In genomic region chr4:58553679-58554078, GRCh38 we compare ENCODE assay signal across 31 cellular contexts.
"Had no signal": no experiment of that assay in that cellular context is flagged by ENCODE, and none has a peak within 500 bp of the region (broad histone marks: within the 10 kb centered on the region; RNA-seq: fewer than 3 reads in every experiment).

No MANE protein-coding gene starts in this region.

- H3K36me3 Mint-ChIP-seq: activated CD8-positive, alpha-beta memory T cell treated with anti-CD3 and anti-CD28 coated beads, Interleukin-2, amount 10 ng/mL, durations not matched to agents 7 days and 5 days; activated naive CD4-positive, alpha-beta T cell treated with anti-CD3 and anti-CD28 coated beads, Interleukin-2, amount 50 U/mL, for 24 hours; brain; WTC11 had no signal

- DNase-seq: activated CD4-positive, alpha-beta T cell treated with anti-CD3 and anti-CD28 coated beads for 48 hours; activated CD4-positive, alpha-beta T cell treated with anti-CD3 and anti-CD28 coated beads, Interleukin-2, amount 50 U/mL, for 48 hours; activated CD4-positive, CD25-positive, alpha-beta regulatory T cell treated with anti-CD3 and anti-CD28 coated beads, Interleukin-2, amount 50 U/mL, for 72 hours; activated CD8-positive, alpha-beta memory T cell treated with anti-CD3 and anti-CD28 coated beads, Interleukin-2, amount 10 ng/mL, durations not matched to agents 7 days and 5 days; activated effector memory CD4-positive, alpha-beta T cell treated with Interleukin-2 at 50 U/mL for 16 hours; activated naive CD4-positive, alpha-beta T cell; activated T-cell treated with anti-CD3 and anti-CD28 coated beads, Interleukin-2, amount 50 U/mL, for 24 hours; amygdala; cerebellar nuclear complex; Kasumi-1; KBM-7; NCI-H1048; NCI-H146; NCI-H187 treated with DMSO at 0.1 percent for 48 hours; NCI-H2081 treated with DMSO at 0.1 percent for 48 hours; NCI-H2171 treated with DMSO at 0.1 percent for 48 hours; NCI-H345; NCI-H510A; NCI-H526 treated with DMSO at 0.1 percent for 48 hours; NCI-H82; Right ventricle myocardium superior; RPMI8226; SJCRH30; SK-N-SH had no signal

- H3K36me3 ChIP-seq: cardiac muscle cell, SJCRH30 had no signal

- H3K4me2 ChIP-seq: SK-N-SH had no signal

- H3K4me3 ChIP-seq: cardiac muscle cell, SJCRH30 had no signal

- FAIRE-seq: astrocyte had no signal

- H3K27ac ChIP-seq: cardiac muscle cell, SJCRH30 had no signal

- H3K27me3 Mint-ChIP-seq: activated CD8-positive, alpha-beta memory T cell treated with anti-CD3 and anti-CD28 coated beads, Interleukin-2, amount 10 ng/mL, durations not matched to agents 7 days and 5 days; activated naive CD4-positive, alpha-beta T cell treated with anti-CD3 and anti-CD28 coated beads, Interleukin-2, amount 50 U/mL, for 24 hours; activated T-cell treated with anti-CD3 and anti-CD28 coated beads, Interleukin-2, amount 50 U/mL, for 24 hours; brain had no signal

- H3K9me3 Mint-ChIP-seq: brain had no signal

- H3K4me3 Mint-ChIP-seq: activated CD8-positive, alpha-beta memory T cell treated with anti-CD3 and anti-CD28 coated beads, Interleukin-2, amount 10 ng/mL, durations not matched to agents 7 days and 5 days; activated naive CD4-positive, alpha-beta T cell treated with anti-CD3 and anti-CD28 coated beads, Interleukin-2, amount 50 U/mL, for 24 hours; activated T-cell treated with anti-CD3 and anti-CD28 coated beads, Interleukin-2, amount 50 U/mL, for 24 hours; activated T-helper 1 cell treated with anti-CD3 and anti-CD28 coated beads, Interleukin-12 subunit alpha, Interleukin-12 subunit beta, Interleukin-2, Interleukin-4 antibody, amounts not matched to agents 30 ng/mL and 10 ng/mL and 1 ng/mL, durations not matched to agents 14 hours and 24 hours and 36 hours; brain; WTC11 had no signal

- H3K4me1 Mint-ChIP-seq: activated CD8-positive, alpha-beta memory T cell treated with anti-CD3 and anti-CD28 coated beads, Interleukin-2, amount 10 ng/mL, durations not matched to agents 7 days and 5 days; activated naive CD4-positive, alpha-beta T cell treated with anti-CD3 and anti-CD28 coated beads, Interleukin-2, amount 50 U/mL, for 24 hours; brain had no signal

- ATAC-seq: activated CD8-positive, alpha-beta memory T cell treated with anti-CD3 and anti-CD28 coated beads, Interleukin-2, amount 10 ng/mL, durations not matched to agents 7 days and 5 days; Panc1; WTC11 had no signal

- H3K27me3 ChIP-seq: cardiac muscle cell, SJCRH30 had no signal

- H3K27ac Mint-ChIP-seq: activated CD8-positive, alpha-beta memory T cell treated with anti-CD3 and anti-CD28 coated beads, Interleukin-2, amount 10 ng/mL, durations not matched to agents 7 days and 5 days; activated naive CD4-positive, alpha-beta T cell treated with anti-CD3 and anti-CD28 coated beads, Interleukin-2, amount 50 U/mL, for 24 hours; activated T-cell treated with anti-CD3 and anti-CD28 coated beads, Interleukin-2, amount 50 U/mL, for 24 hours; activated T-helper 1 cell treated with anti-CD3 and anti-CD28 coated beads, Interleukin-12 subunit alpha, Interleukin-12 subunit beta, Interleukin-2, Interleukin-4 antibody, amounts not matched to agents 30 ng/mL and 10 ng/mL and 1 ng/mL, durations not matched to agents 14 hours and 24 hours and 36 hours; brain; WTC11 had no signal

- H3K9me3 ChIP-seq: SJCRH30 had no signal

- H3K9ac ChIP-seq: SK-N-SH had no signal
